14 cellular contexts compared by ENCODE assay signal in the genomic region with DNA sequence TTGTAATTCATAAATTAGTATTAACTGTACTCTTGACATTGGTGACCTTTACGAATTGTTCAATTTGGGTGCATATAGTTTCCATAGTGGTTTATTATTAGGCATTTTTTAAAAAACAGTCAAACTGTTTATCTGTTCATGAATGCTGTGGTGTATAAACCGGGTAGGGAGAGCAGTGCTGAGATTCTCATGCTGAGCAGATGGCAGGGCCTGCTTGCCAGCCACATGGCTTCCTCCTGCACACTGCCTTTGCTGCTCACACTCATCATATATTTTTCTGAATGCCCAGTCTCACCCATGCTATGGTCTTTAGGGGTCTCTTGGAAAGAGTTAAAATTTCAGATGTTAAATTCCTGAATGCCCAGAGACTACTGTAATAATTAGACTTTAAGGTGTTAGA.
"Had no signal": no experiment of that assay in that cellular context is flagged by ENCODE, and none has a peak within 500 bp of the region (broad histone marks: within the 10 kb centered on the region; RNA-seq: fewer than 3 reads in every experiment).

No MANE protein-coding gene starts in this region.

- H3K27ac Mint-ChIP-seq: activated CD4-positive, alpha-beta T cell treated with anti-CD3 and anti-CD28 coated beads for 36 hours; natural killer cell; stimulated activated naive B cell treated with anti-CD40 and anti-IgM and Interleukin-4, amounts not matched to agents 10 μg/mL and 1 μg/mL and 100 μg/mL, for 72 hours had no signal

- DNase-seq: activated CD4-positive, alpha-beta T cell treated with anti-CD3 and anti-CD28 coated beads for 36 hours; activated CD4-positive, alpha-beta T cell treated with anti-CD3 and anti-CD28 coated beads, Interleukin-2, amount 50 U/mL, for 48 hours; activated gamma-delta T cell; adrenal gland; natural killer cell; spleen; stimulated activated CD4-positive, alpha-beta T cell treated with anti-CD3 and anti-CD28 coated beads, Interleukin-4, amount 100 ng/mL, for 4 hours; stimulated activated naive B cell treated with anti-CD40 and anti-IgM and Interleukin-4, amounts not matched to agents 10 μg/mL and 1 μg/mL and 100 μg/mL, for 72 hours; WERI-Rb-1 had no signal

- H3K27ac ChIP-seq: adrenal gland, neutrophil, spleen, WERI-Rb-1 had no signal

- H3K27me3 ChIP-seq: adrenal gland, dorsolateral prefrontal cortex, neutrophil, spleen had no signal

- ATAC-seq: activated CD4-positive, alpha-beta T cell treated with anti-CD3 and anti-CD28 coated beads for 36 hours; left lobe of liver; natural killer cell; stimulated activated naive B cell treated with anti-CD40 and anti-IgM and Interleukin-4, amounts not matched to agents 10 μg/mL and 1 μg/mL and 100 μg/mL, for 72 hours had no signal

- H3K27me3 Mint-ChIP-seq: activated CD4-positive, alpha-beta T cell treated with anti-CD3 and anti-CD28 coated beads for 36 hours; activated naive CD4-positive, alpha-beta T cell treated with anti-CD3 and anti-CD28 coated beads, Interleukin-2, amount 50 U/mL, for 24 hours; stimulated activated naive B cell treated with anti-CD40 and anti-IgM and Interleukin-4, amounts not matched to agents 10 μg/mL and 1 μg/mL and 100 μg/mL, for 72 hours had no signal

- H3K9me3 Mint-ChIP-seq: activated naive CD4-positive, alpha-beta T cell treated with anti-CD3 and anti-CD28 coated beads, Interleukin-2, amount 50 U/mL, for 24 hours; natural killer cell; stimulated activated naive B cell treated with anti-CD40 and anti-IgM and Interleukin-4, amounts not matched to agents 10 μg/mL and 1 μg/mL and 100 μg/mL, for 72 hours had no signal

- H3K4me3 ChIP-seq: adrenal gland, dorsolateral prefrontal cortex, lung, spleen had no signal

- H3K4me1 Mint-ChIP-seq: activated CD4-positive, alpha-beta T cell treated with anti-CD3 and anti-CD28 coated beads for 36 hours; stimulated activated naive B cell treated with anti-CD40 and anti-IgM and Interleukin-4, amounts not matched to agents 10 μg/mL and 1 μg/mL and 100 μg/mL, for 72 hours had no signal

- H3K4me3 Mint-ChIP-seq: activated CD4-positive, alpha-beta T cell treated with anti-CD3 and anti-CD28 coated beads for 36 hours; activated naive CD4-positive, alpha-beta T cell treated with anti-CD3 and anti-CD28 coated beads, Interleukin-2, amount 50 U/mL, for 24 hours; natural killer cell; stimulated activated naive B cell treated with anti-CD40 and anti-IgM and Interleukin-4, amounts not matched to agents 10 μg/mL and 1 μg/mL and 100 μg/mL, for 72 hours had no signal
